ENCODE assay signal across 8 cellular contexts in the genomic region with DNA sequence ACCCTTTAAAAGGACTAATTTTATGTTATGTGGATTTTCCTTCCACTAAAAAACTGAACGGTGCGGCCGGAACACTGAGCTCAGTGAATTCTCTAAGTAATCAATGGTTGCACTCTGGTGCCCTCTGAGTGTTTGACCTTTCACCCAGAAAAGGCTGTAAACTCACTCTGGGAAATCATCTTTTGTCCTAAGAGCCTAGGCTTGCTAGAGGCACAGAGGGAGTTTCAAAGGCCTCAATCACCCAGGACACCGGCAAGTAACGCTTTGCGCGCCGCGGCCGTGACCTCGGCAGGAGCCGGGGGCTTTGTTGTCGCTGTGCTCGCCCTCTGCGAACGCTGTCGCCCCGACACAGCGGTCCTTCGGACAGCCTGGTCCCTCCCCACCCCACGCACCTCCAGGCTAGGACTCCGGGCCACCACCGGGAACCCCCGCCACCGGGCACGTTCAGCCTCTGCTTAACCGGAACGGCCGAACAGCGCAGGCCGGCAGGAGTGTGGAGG. TPM values are rescaled to one million over a fixed set of nuclear protein-coding genes. Genes with fewer than 3 reads are reported as not detected.
DNase-seq lines count a peak whose midpoint lies in the region; ATAC-seq, FAIRE-seq and TF ChIP-seq lines count a peak whose summit lies in the region.

No MANE protein-coding gene starts in this region.

- no peak for TF ChIP-seq RAD21 in A549 (conservative IDR thresholded peaks at IDR 0.05 in 1 of 2, IDR thresholded peaks at IDR 0.05 in 1 of 2)

- peak in 1 of 2 experiments; percentile 13 for DNase-seq in A549 (ENCODE audit: low read depth in 1 of 2, low spot score in 1 of 2)
- DNase-seq in T-helper 17 cell = peak in 1 of 3 donors; percentile 35
- no peak for DNase-seq in fibroblast of pulmonary artery (ENCODE audit: low read depth)
- no peak for DNase-seq in psoas muscle
- DNase-seq in head of caudate nucleus = no peak

- H3K4me1 ChIP-seq in A549 (peaks cover 13% of the 10 kb centered on the region; the same call in 2 of the 3 replicates), psoas muscle (peaks cover 36% of the 10 kb centered on the region)

- no peaks in the 10 kb centered on the region for H3K27me3 Mint-ChIP-seq in T-helper 17 cell

- peaks cover 2% of the 10 kb centered on the region for H3K36me3 Mint-ChIP-seq in T-helper 17 cell (ENCODE audit: low read depth)

- POLR2A ChIA-PET in A549 (lab: Yijun Ruan, JAX) = interaction anchor here (0.5 to 1.5 kb wide), 4 partner anchors 8 to 109 kb away, joined by 3 read pairs; no protein-coding TSS in a partner anchor

- intact Hi-C loops in psoas muscle (cut with DNase I) (loop anchor here in 1 of 2 donors (5.0 kb wide), 1 partner anchor 71 kb away; the partner anchor contains the start of gene TUT7), head of caudate nucleus (cut with DNase I) (loop anchor here (5.0 to 10.0 kb wide), 2 partner anchors 73 to 339 kb away; partner anchors contain the start of genes NAA35 and TUT7)

- 3% methylated on average over 27 of the region's 31 CpGs for WGBS in A549 (ENCODE audit: missing lambda C conversion rate)
- 1% methylated on average over 26 to 31 of the region's 31 CpGs for WGBS in psoas muscle, 3 donors

- TF ChIP-seq POLR2A in A549 (IDR thresholded peaks at IDR 0.05; ENCODE audit: low read length) = no peak; the same call in 1 of the 2 replicates

- no peaks in the 10 kb centered on the region for H3K27me3 ChIP-seq in psoas muscle (ENCODE audit: insufficient read depth in 3 of 3, low read length in 2 of 3)

- peaks cover 41% of the 10 kb centered on the region for H3K4me1 Mint-ChIP-seq in T-helper 17 cell

- peak overlapping the region; percentile 82 to 96 for H3K27ac ChIP-seq in A549
- peak overlapping the region; percentile 99 for H3K27ac ChIP-seq in psoas muscle

- no peak for TF ChIP-seq EP300 in A549 (IDR thresholded peaks at IDR 0.05)

- H3K4me2 ChIP-seq in A549 = peak overlapping the region; percentile 91

- H3K9me3 ChIP-seq in A549 (no peaks in the 10 kb centered on the region), T-helper 17 cell (ENCODE audit: control insufficient read depth, low read length, poor library complexity, severe bottlenecking) (no peaks in the 10 kb centered on the region), psoas muscle (no peaks in the 10 kb centered on the region)

- H3K4me3 ChIP-seq in A549 = peak overlapping the region; percentile 69
- H3K4me3 ChIP-seq in fibroblast of pulmonary artery (replicated peaks; ENCODE audit: low read depth, low read length) = peak overlapping the region; percentile 96
- H3K4me3 ChIP-seq in psoas muscle = peak overlapping the region; percentile 89

- peak overlapping the region; percentile 95 for H3K4me3 Mint-ChIP-seq in T-helper 17 cell

- no peak for FAIRE-seq in A549 (lab: Jason Lieb, UNC)

- CTCF ChIA-PET in A549 (lab: Yijun Ruan, JAX) = no interaction called here

- peak overlapping the region; percentile 98 for H3K27ac Mint-ChIP-seq in T-helper 17 cell

- TF ChIP-seq CTCF in A549 (IDR thresholded peaks at IDR 0.05) (no peak), fibroblast of pulmonary artery (IDR thresholded peaks at IDR 0.05; ENCODE audit: low read length, missing control alignments) (no peak), psoas muscle (IDR thresholded peaks at IDR 0.05) (no peak)

- ATAC-seq in A549 (peak; percentile 35 to 66; a peak in 5 of 6 replicates), GM18502 (IDR thresholded peaks at IDR 0.05; ENCODE audit: poor library complexity, unreplicated experiment) (peak; percentile 31), HG03103 (IDR thresholded peaks at IDR 0.05; ENCODE audit: low read depth, unreplicated experiment) (peak; percentile 24), T-helper 17 cell (no peak), psoas muscle (peak in 2 of 4 donors; percentile 42 to 45), GM18519 (IDR thresholded peaks at IDR 0.05; ENCODE audit: low FRiP score, unreplicated experiment) (no peak)

- H3K36me3 ChIP-seq in psoas muscle (ENCODE audit: insufficient read depth in 1 of 2, low read depth in 1 of 2) = peaks cover 0 to 12% of the 10 kb centered on the region in 2 donors

TF ChIP-seq in A549, 52 proteins besides CTCF, POLR2A, EP300 and RAD21:
- TF ChIP-seq SMC3 (IDR thresholded peaks at IDR 0.05) (no peak), KDM5A (IDR thresholded peaks at IDR 0.05) (no peak), ZC3H11A (IDR thresholded peaks at IDR 0.05) (no peak), CHD4 (IDR thresholded peaks at IDR 0.05; ENCODE audit: borderline replicate concordance) (no peak), HOXB13 (CRISPR knock-in tag; IDR thresholded peaks at IDR 0.05; ENCODE audit: low read depth) (no peak), CBX2 (IDR thresholded peaks at IDR 0.05; ENCODE audit: borderline replicate concordance, low read depth) (no peak), HES2 (IDR thresholded peaks at IDR 0.05) (no peak), ZSCAN20 (CRISPR knock-in tag; IDR thresholded peaks at IDR 0.05) (no peak), HOXA7 (CRISPR knock-in tag; IDR thresholded peaks at IDR 0.05) (no peak), TP53 (CRISPR knock-in tag; IDR thresholded peaks at IDR 0.05) (no peak), HDAC2 (IDR thresholded peaks at IDR 0.05) (no peak), KDM1A (IDR thresholded peaks at IDR 0.05; ENCODE audit: low read depth) (no peak), FOXS1 (CRISPR knock-in tag; IDR thresholded peaks at IDR 0.05) (no peak), NR3C1 (IDR thresholded peaks at IDR 0.05) (no peak), MYC (IDR thresholded peaks at IDR 0.05; ENCODE audit: borderline replicate concordance, low read length) (no peak), SREBF2 (IDR thresholded peaks at IDR 0.05) (no peak)
TF ChIP-seq in A549: peak in this region for 0.

RNA-seq across cellular contexts. Expression of gene ISCA1, which starts 0.7 kb away (rescaled TPM):
- polyA plus RNA-seq in A549 (2011; rRNA removed) (48.6 and 58.2 TPM in 2 replicates), A549 (2017; fragmentation: RNase III; extraction: RNeasy Plus Mini Kit Qiagen cat#74134 plus additional on column Dnase treatment) (39.8 to 45.1 TPM (median 42.4 TPM) in 3 replicates), psoas muscle (100 to 1,000 TPM in 1 of 3 donors, 10 to 100 TPM in 2; 69.4 to 130 (median 79.9) TPM)
- polyA plus RNA-seq in A549 (2012; cell fraction: cytosol; rRNA removed) = 20.0 and 24.1 TPM in 2 replicates
- polyA plus RNA-seq in A549 (2012; cell fraction: nucleus; rRNA removed) = 5.8 and 10.8 TPM in 2 replicates
- polyA minus RNA-seq in A549 (2011; rRNA and poly(A)+ RNA removed) = 13.6 and 14.1 TPM in 2 replicates
- total RNA-seq in T-helper 17 cell (10 to 100 TPM; 66.9 to 87.2 TPM), psoas muscle (10 to 100 TPM; 44.5 to 66.4 (median 50.0) TPM)

RNA-seq across cellular contexts. Expression of gene C9orf153, which starts 22.2 kb away (rescaled TPM):
- polyA plus RNA-seq in A549 (2011; rRNA removed) (0.08 and 0.17 TPM in 2 replicates), A549 (2017; fragmentation: RNase III; extraction: RNeasy Plus Mini Kit Qiagen cat#74134 plus additional on column Dnase treatment) (0.06 to 0.17 TPM (median 0.16 TPM) in 3 replicates), psoas muscle (under 1 TPM; 0.04 to 0.22 (median 0.09) TPM)
- 0.03 and 0.09 TPM in 2 replicates for polyA plus RNA-seq in A549 (2012; cell fraction: cytosol; rRNA removed)
- polyA plus RNA-seq in A549 (2012; cell fraction: nucleus; rRNA removed) = 0.05 and 0.07 TPM in 2 replicates
- 0.29 and 0.49 TPM in 2 replicates for polyA minus RNA-seq in A549 (2011; rRNA and poly(A)+ RNA removed)
- total RNA-seq in T-helper 17 cell (under 1 TPM; 0.21 to 0.92 TPM), psoas muscle (under 1 TPM in 3 of 4 donors, not detected in 1; 0.13 to 0.51 (median 0.36) TPM)

Comparison
In these comparisons a context has a peak if more than half of its experiments do, and no peak if none do; other contexts are left out.
1. ATAC-seq: peak in A549 (2 of 2), GM18502 (single experiment) and HG03103 (single experiment); none in T-helper 17 cell (single experiment) and GM18519 (single experiment).
2. Peak in every context shown above with its lines, with median percentiles within 50 percentile points of each other: H3K4me3 ChIP-seq.